17 cellular contexts compared by ENCODE assay signal in genomic region chr10:92208736-92209135, GRCh38.
DNase-seq lines count a peak whose midpoint lies in the region; ATAC-seq, FAIRE-seq and TF ChIP-seq lines count a peak whose summit lies in the region.
"Had no signal": no experiment of that assay in that cellular context is flagged by ENCODE, and none has a peak within 500 bp of the region (broad histone marks: within the 10 kb centered on the region; RNA-seq: fewer than 3 reads in every experiment).

No MANE protein-coding gene starts in this region.

- H3K36me3 ChIP-seq in esophagus squamous epithelium, result peaks cover 0 to 12% (median 0%) of the 10 kb centered on the region in 3 donors
- H3K36me3 ChIP-seq in suprapubic skin, result no peaks in the 10 kb centered on the region

- H3K27me3 ChIP-seq in esophagus squamous epithelium (no peaks in the 10 kb centered on the region), suprapubic skin (no peaks in the 10 kb centered on the region)
- H3K27me3 ChIP-seq: body of pancreas had no signal

- no peaks in the 10 kb centered on the region for H3K9me3 Mint-ChIP-seq in activated CD4-positive, alpha-beta T cell treated with anti-CD3 and anti-CD28 coated beads, Interleukin-2, amount 10 ng/mL, durations not matched to agents 7 days and 5 days
- H3K9me3 Mint-ChIP-seq: activated T-helper 1 cell treated with anti-CD3 and anti-CD28 coated beads, Interleukin-12 subunit alpha, Interleukin-12 subunit beta, Interleukin-2, Interleukin-4 antibody, amounts not matched to agents 30 ng/mL and 10 ng/mL and 1 ng/mL, durations not matched to agents 14 hours and 24 hours and 36 hours; neural crest cell had no signal

- H3K27me3 Mint-ChIP-seq in activated CD4-positive, alpha-beta T cell treated with anti-CD3 and anti-CD28 coated beads, Interleukin-2, amount 10 ng/mL, durations not matched to agents 7 days and 5 days, result no peaks in the 10 kb centered on the region

- H3K27ac Mint-ChIP-seq in activated CD4-positive, alpha-beta T cell treated with anti-CD3 and anti-CD28 coated beads, Interleukin-2, amount 10 ng/mL, durations not matched to agents 7 days and 5 days, result peak overlapping the region; percentile 36
- H3K27ac Mint-ChIP-seq: activated T-helper 1 cell treated with anti-CD3 and anti-CD28 coated beads, Interleukin-12 subunit alpha, Interleukin-12 subunit beta, Interleukin-2, Interleukin-4 antibody, amounts not matched to agents 30 ng/mL and 10 ng/mL and 1 ng/mL, durations not matched to agents 14 hours and 24 hours and 36 hours had no signal

- POLR2A ChIA-PET in activated CD4-positive, alpha-beta T cell treated with anti-CD3 and anti-CD28 coated beads, Interleukin-2, amount 10 ng/mL, durations not matched to agents 7 days and 5 days (lab: Charles Lee), result no interaction called here

- peaks cover 6% of the 10 kb centered on the region for H3K36me3 Mint-ChIP-seq in activated CD4-positive, alpha-beta T cell treated with anti-CD3 and anti-CD28 coated beads, Interleukin-2, amount 10 ng/mL, durations not matched to agents 7 days and 5 days (ENCODE audit: low read depth)

- intact Hi-C loops in esophagus squamous epithelium (cut with DNase I), result no loop called here

- H3K4me3 ChIP-seq in esophagus squamous epithelium, result no peak overlapping the region
- H3K4me3 ChIP-seq in suprapubic skin, result no peak overlapping the region
- H3K4me3 ChIP-seq: A549, body of pancreas, lower lobe of right lung, smooth muscle cell had no signal

- no peak for DNase-seq in activated CD4-positive, alpha-beta T cell treated with anti-CD3 and anti-CD28 coated beads, Interleukin-2, amount 10 ng/mL, durations not matched to agents 7 days and 5 days
- DNase-seq in activated CD4-positive, alpha-beta T cell treated with anti-CD3 and anti-CD28 coated beads, Interleukin-2, amount 50 U/mL, for 4 hours, result no peak
- DNase-seq in RCC 7860 (ENCODE audit: low spot score) (peak; percentile 25), esophagus squamous epithelium (lab: John Stamatoyannopoulos, UW) (no peak), suprapubic skin (ENCODE audit: low spot score in 2 of 2) (no peak), GM19239 (ENCODE audit: insufficient read length, low spot score) (no peak)
- DNase-seq: body of pancreas, lower lobe of right lung, NCI-H2107, SW 1271 had no signal

- no peak overlapping the region for H3K4me3 Mint-ChIP-seq in activated CD4-positive, alpha-beta T cell treated with anti-CD3 and anti-CD28 coated beads, Interleukin-2, amount 10 ng/mL, durations not matched to agents 7 days and 5 days
- H3K4me3 Mint-ChIP-seq: activated T-helper 1 cell treated with anti-CD3 and anti-CD28 coated beads, Interleukin-12 subunit alpha, Interleukin-12 subunit beta, Interleukin-2, Interleukin-4 antibody, amounts not matched to agents 30 ng/mL and 10 ng/mL and 1 ng/mL, durations not matched to agents 14 hours and 24 hours and 36 hours; neural crest cell had no signal

- CTCF ChIA-PET in activated CD4-positive, alpha-beta T cell treated with anti-CD3 and anti-CD28 coated beads, Interleukin-2, amount 10 ng/mL, durations not matched to agents 7 days and 5 days (lab: Charles Lee), result interaction anchor here (0.7 kb wide), 1 partner anchor 123 kb away, joined by 4 read pairs; no protein-coding TSS in a partner anchor

- no peak for ATAC-seq in HG03280 (IDR thresholded peaks at IDR 0.05; ENCODE audit: unreplicated experiment)
- no peak for ATAC-seq in HG03045 (IDR thresholded peaks at IDR 0.05; ENCODE audit: unreplicated experiment)
- ATAC-seq: A549, body of pancreas had no signal

- TF ChIP-seq POLR2A in esophagus squamous epithelium (IDR thresholded peaks at IDR 0.05) (no peak), suprapubic skin (IDR thresholded peaks at IDR 0.05) (no peak)

- H3K9me3 ChIP-seq in esophagus squamous epithelium (no peaks in the 10 kb centered on the region), suprapubic skin (no peaks in the 10 kb centered on the region)
- H3K9me3 ChIP-seq: A549, body of pancreas, lower lobe of right lung had no signal

- H3K27ac ChIP-seq in esophagus squamous epithelium (peak overlapping the region in 3 of 4 donors; percentile 24 to 92 (median 86)), suprapubic skin (peak overlapping the region; percentile 29)
- H3K27ac ChIP-seq: A549, lower lobe of right lung had no signal

- FAIRE-seq in RCC 7860 (lab: Jason Lieb, UNC), result no peak
- FAIRE-seq in GM19239 (lab: Jason Lieb, UNC), result no peak
- FAIRE-seq: A549, D721Med had no signal

- H3K4me1 Mint-ChIP-seq in activated CD4-positive, alpha-beta T cell treated with anti-CD3 and anti-CD28 coated beads, Interleukin-2, amount 10 ng/mL, durations not matched to agents 7 days and 5 days, result peaks cover 17% of the 10 kb centered on the region
- H3K4me1 Mint-ChIP-seq: neural crest cell had no signal

- H3K4me1 ChIP-seq in esophagus squamous epithelium (peaks cover 0 to 41% (median 11%) of the 10 kb centered on the region in 3 donors), suprapubic skin (peaks cover 26% of the 10 kb centered on the region)
- H3K4me1 ChIP-seq: A549 had no signal

- TF ChIP-seq EP300 in suprapubic skin (IDR thresholded peaks at IDR 0.05), result no peak

- TF ChIP-seq CTCF in esophagus squamous epithelium (IDR thresholded peaks at IDR 0.05), result no peak
- no peak for TF ChIP-seq CTCF in suprapubic skin (IDR thresholded peaks at IDR 0.05)

- 34 to 39% methylated on average over 3 of the region's 3 CpGs for WGBS in esophagus squamous epithelium, 2 donors
- 31% methylated on average over 3 of the region's 3 CpGs for WGBS in suprapubic skin
